37 cellular contexts compared by ENCODE assay signal in genomic region chr2:196445991-196446390, GRCh38.
DNase-seq lines count a peak whose midpoint lies in the region; ATAC-seq, FAIRE-seq and TF ChIP-seq lines count a peak whose summit lies in the region.
"Had no signal": no experiment of that assay in that cellular context is flagged by ENCODE, and none has a peak within 500 bp of the region (broad histone marks: within the 10 kb centered on the region; RNA-seq: fewer than 3 reads in every experiment).

No MANE protein-coding gene starts in this region.

- H3K27me3 Mint-ChIP-seq in T-cell: peaks cover 4 to 5% of the 10 kb centered on the region in 2 donors

- no peak for FAIRE-seq in K562 (lab: Jason Lieb, UNC)
- FAIRE-seq in H1 (lab: Jason Lieb, UNC): no peak
- FAIRE-seq: A204.1, A549, D721Med had no signal

- H2AFZ ChIP-seq in Karpas-422 (ENCODE audit: low read length): no peak overlapping the region
- H2AFZ ChIP-seq in K562 (ENCODE audit: low read depth, low read length): no peak overlapping the region
- no peak overlapping the region for H2AFZ ChIP-seq in H1 (ENCODE audit: low read length)
- no peak overlapping the region for H2AFZ ChIP-seq in mammary epithelial cell (ENCODE audit: low read depth, low read length)

- H3K4me1 Mint-ChIP-seq in T-cell: no peaks in the 10 kb centered on the region
- H3K4me1 Mint-ChIP-seq: B cell; CD14-positive monocyte; CD4-positive, alpha-beta memory T cell; CD4-positive, CD25-positive, alpha-beta regulatory T cell; CD8-positive, alpha-beta memory T cell had no signal

- H3K27me3 ChIP-seq in Karpas-422 (ENCODE audit: low read length) (no peaks in the 10 kb centered on the region), K562 (ENCODE audit: control insufficient read depth in 2 of 2, insufficient read depth in 2 of 2, low read length in 2 of 2) (no peaks in the 10 kb centered on the region), H1 (replicated peaks in 1 of 4; ENCODE audit: control insufficient read depth in 3 of 4, extremely low read depth in 1 of 4, insufficient read depth in 3 of 4, low read length in 3 of 4) (no peaks in the 10 kb centered on the region), mammary epithelial cell (ENCODE audit: insufficient read depth, low read length) (peaks cover 3% of the 10 kb centered on the region), stomach (no peaks in the 10 kb centered on the region)
- H3K27me3 ChIP-seq: BE2C; BLaER1; BLaER1 treated with 17β-estradiol and CSF1 and Interleukin-3, amounts not matched to agents 10 nM and 100 nM had no signal

- H2BK120ac ChIP-seq in H1 (replicated peaks; ENCODE audit: low read depth, low read length): no peak overlapping the region

- intact Hi-C loops in K562 (cut with micrococcal nuclease) (no loop called here), mammary epithelial cell (cut with micrococcal nuclease) (no loop called here), stomach (cut with DNase I; ENCODE audit: low total_unique reads) (no loop called here)

- no peaks in the 10 kb centered on the region for H3K9me2 ChIP-seq in Karpas-422 (replicated peaks; ENCODE audit: insufficient read depth, low read length)

- no peak overlapping the region for H3K27ac ChIP-seq in HEK293 (ENCODE audit: extremely low read depth, low read depth, low read length)
- H3K27ac ChIP-seq in Karpas-422 (ENCODE audit: low read length): no peak overlapping the region
- no peak overlapping the region for H3K27ac ChIP-seq in K562 (ENCODE audit: extremely low read depth, low read depth, low read length)
- H3K27ac ChIP-seq in H1 (ENCODE audit: low read depth, low read length): no peak overlapping the region
- no peak overlapping the region for H3K27ac ChIP-seq in mammary epithelial cell (ENCODE audit: insufficient read depth, low read depth, low read length)
- H3K27ac ChIP-seq in stomach: no peak overlapping the region
- H3K27ac ChIP-seq: 22Rv1; A549; BLaER1; BLaER1 treated with 17β-estradiol and CSF1 and Interleukin-3, amounts not matched to agents 10 nM and 100 nM; C4-2B had no signal

- H4K8ac ChIP-seq in H1 (ENCODE audit: extremely low read depth, insufficient read depth, low read length): no peak overlapping the region

- H4K20me1 ChIP-seq in Karpas-422 (ENCODE audit: insufficient read depth, low read depth, low read length): no peaks in the 10 kb centered on the region
- H4K20me1 ChIP-seq in K562 (replicated peaks; ENCODE audit: control insufficient read depth, insufficient read depth, low read length): no peaks in the 10 kb centered on the region
- H4K20me1 ChIP-seq in H1 (replicated peaks in 1 of 2; ENCODE audit: control insufficient read depth in 1 of 2, insufficient read depth in 2 of 2, low read length in 2 of 2): no peaks in the 10 kb centered on the region
- no peaks in the 10 kb centered on the region for H4K20me1 ChIP-seq in mammary epithelial cell (ENCODE audit: insufficient read depth, low read length)
- H4K20me1 ChIP-seq: BLaER1; BLaER1 treated with 17β-estradiol and CSF1 and Interleukin-3, amounts not matched to agents 10 nM and 100 nM had no signal

- H3K4me2 ChIP-seq in Karpas-422 (ENCODE audit: low read depth, low read length, poor library complexity, severe bottlenecking) (no peak overlapping the region), K562 (ENCODE audit: insufficient read depth, low read length) (no peak overlapping the region), H1 (ENCODE audit: insufficient read depth in 1 of 2, low read depth in 2 of 2, low read length in 2 of 2) (no peak overlapping the region), mammary epithelial cell (ENCODE audit: insufficient read depth, low read depth, low read length) (no peak overlapping the region)
- H3K4me2 ChIP-seq: A549; BLaER1; BLaER1 treated with 17β-estradiol and CSF1 and Interleukin-3, amounts not matched to agents 10 nM and 100 nM had no signal

- TF ChIP-seq CTCF in HEK293 (tag by site-specific recombination; IDR thresholded peaks at IDR 0.05) (no peak), K562 (IDR thresholded peaks at IDR 0.05 in 2 of 3, conservative IDR thresholded peaks at IDR 0.05 in 1 of 3; ENCODE audit: insufficient read depth in 2 of 3, low read depth in 1 of 3, low read length in 3 of 3) (no peak), H1 (IDR thresholded peaks at IDR 0.05; ENCODE audit: control extremely low read depth in 1 of 3, insufficient read depth in 1 of 3, low read depth in 1 of 3, low read length in 3 of 3) (no peak), mammary epithelial cell (conservative IDR thresholded peaks at IDR 0.05 in 1 of 2, IDR thresholded peaks at IDR 0.05 in 1 of 2; ENCODE audit: extremely low read depth in 1 of 2, insufficient read depth in 1 of 2, low read depth in 1 of 2, low read length in 2 of 2) (no peak), stomach (IDR thresholded peaks at IDR 0.05) (no peak)

- 8% methylated on average over 1 of the region's 1 CpG for WGBS in K562 (ENCODE audit: insufficient coverage, low coverage, missing lambda C conversion rate)
- WGBS in H1 (ENCODE audit: extremely low coverage in 1 of 2, insufficient coverage in 1 of 2, insufficient read length in 1 of 2, insufficient replicate concordance in 2 of 2, low coverage in 1 of 2, low lambda C conversion rate in 2 of 2, missing lambda C conversion rate in 1 of 2), 2 experiments: 100% methylated on average over 1 of the region's 1 CpG; no CpG with 5 or more reads in 1 of the 2 experiments
- WGBS in mammary epithelial cell (ENCODE audit: low coverage, missing lambda C conversion rate): 75% methylated on average over 1 of the region's 1 CpG
- WGBS in stomach, 5 donors: 93 to 100% (median 100%) methylated on average over 1 of the region's 1 CpG

- H3K4me3 Mint-ChIP-seq in T-cell: no peak overlapping the region
- H3K4me3 Mint-ChIP-seq: B cell; CD4-positive, alpha-beta T cell; CD4-positive, CD25-positive, alpha-beta regulatory T cell; CD8-positive, alpha-beta memory T cell; CD8-positive, alpha-beta T cell had no signal

- POLR2A ChIA-PET in HEK293 (lab: Yijun Ruan, JAX): no interaction called here
- POLR2A ChIA-PET in K562 (lab: Yijun Ruan, JAX): no interaction called here
- POLR2A ChIA-PET in H1 (lab: Charles Lee; ENCODE audit: partially characterized antibody): no interaction called here
- POLR2A ChIA-PET in T-cell (lab: Charles Lee): no interaction called here

- H3K9me3 ChIP-seq in HEK293 (ENCODE audit: control insufficient read depth, insufficient read depth, low read depth, low read length) (no peaks in the 10 kb centered on the region), Karpas-422 (ENCODE audit: low read length) (no peaks in the 10 kb centered on the region), K562 (replicated peaks; ENCODE audit: control insufficient read depth, insufficient read depth, low read depth, low read length) (no peaks in the 10 kb centered on the region), H1 (ENCODE audit: insufficient read depth in 2 of 2, low read depth in 1 of 2, low read length in 1 of 2) (no peaks in the 10 kb centered on the region), mammary epithelial cell (replicated peaks; ENCODE audit: insufficient read depth, low read length) (no peaks in the 10 kb centered on the region), stomach (no peaks in the 10 kb centered on the region)
- H3K9me3 ChIP-seq: A549, BE2C, BLaER1, Caco-2 had no signal

- no peak overlapping the region for H2AK5ac ChIP-seq in H1 (ENCODE audit: low read depth, low read length)

- no peak overlapping the region for H3K9ac ChIP-seq in Karpas-422 (ENCODE audit: low read length)
- no peak overlapping the region for H3K9ac ChIP-seq in K562 (ENCODE audit: insufficient read depth in 1 of 2, low read depth in 2 of 2, low read length in 2 of 2)
- H3K9ac ChIP-seq in H1 (replicated peaks in 1 of 4; ENCODE audit: extremely low read depth in 1 of 4, low read depth in 3 of 4, low read length in 3 of 4): no peak overlapping the region
- no peak overlapping the region for H3K9ac ChIP-seq in mammary epithelial cell (ENCODE audit: insufficient read depth, low read length)
- H3K9ac ChIP-seq: BLaER1; BLaER1 treated with 17β-estradiol and CSF1 and Interleukin-3, amounts not matched to agents 10 nM and 100 nM had no signal

- no peaks in the 10 kb centered on the region for H3K79me2 ChIP-seq in Karpas-422 (ENCODE audit: low read length)
- H3K79me2 ChIP-seq in K562 (ENCODE audit: control insufficient read depth, insufficient read depth, low read length): no peaks in the 10 kb centered on the region
- H3K79me2 ChIP-seq in H1 (ENCODE audit: control insufficient read depth in 1 of 2, insufficient read depth in 2 of 2, low read length in 2 of 2): no peaks in the 10 kb centered on the region
- H3K79me2 ChIP-seq in mammary epithelial cell (ENCODE audit: insufficient read depth, low read length): no peaks in the 10 kb centered on the region

- no peak overlapping the region for H4K91ac ChIP-seq in H1 (replicated peaks; ENCODE audit: insufficient read length, low read length)

- H3K9me1 ChIP-seq in K562 (ENCODE audit: control insufficient read depth, insufficient read depth, low read length): no peaks in the 10 kb centered on the region

- dilution Hi-C loops in mammary epithelial cell (cut with HindIII; ENCODE audit: low sequenced_read_pairs): no loop called here

- H3K4me3 ChIP-seq in HEK293 (ENCODE audit: low read depth, low read length): no peak overlapping the region
- no peak overlapping the region for H3K4me3 ChIP-seq in Karpas-422 (ENCODE audit: low read length)
- no peak overlapping the region for H3K4me3 ChIP-seq in K562
- H3K4me3 ChIP-seq in H1 (ENCODE audit: extremely low read depth in 1 of 4, insufficient read depth in 2 of 4, low read depth in 3 of 4, low read length in 4 of 4): no peak overlapping the region
- no peak overlapping the region for H3K4me3 ChIP-seq in mammary epithelial cell (replicated peaks in 1 of 3; ENCODE audit: insufficient read depth in 1 of 3, low read depth in 2 of 3, low read length in 3 of 3)
- no peak overlapping the region for H3K4me3 ChIP-seq in stomach
- H3K4me3 ChIP-seq: A549; BLaER1; BLaER1 treated with 17β-estradiol and CSF1 and Interleukin-3, amounts not matched to agents 10 nM and 100 nM had no signal

- H3K23me2 ChIP-seq in H1 (ENCODE audit: low read depth, low read length): no peaks in the 10 kb centered on the region

- no peak overlapping the region for H3K23ac ChIP-seq in H1 (ENCODE audit: insufficient read length)

- no peak for ATAC-seq in K562
- no peak for ATAC-seq in GM19023 (IDR thresholded peaks at IDR 0.05; ENCODE audit: unreplicated experiment)
- no peak for ATAC-seq in T-cell (replicated peaks in 1 of 4)
- ATAC-seq: A549; CD8-positive, alpha-beta T cell had no signal

- no peak overlapping the region for H3K18ac ChIP-seq in H1 (ENCODE audit: extremely low read depth, low read length)

- no peak overlapping the region for H4K5ac ChIP-seq in H1 (ENCODE audit: insufficient read length, low read depth, low read length)

- H3K9me3 Mint-ChIP-seq in T-cell: no peaks in the 10 kb centered on the region
- H3K9me3 Mint-ChIP-seq: CD14-positive monocyte; CD4-positive, alpha-beta T cell had no signal

- H3K79me1 ChIP-seq in H1 (ENCODE audit: low read depth, low read length): no peaks in the 10 kb centered on the region

- H3K56ac ChIP-seq in H1 (replicated peaks; ENCODE audit: insufficient read length, low read depth, low read length): no peak overlapping the region

- H3K4ac ChIP-seq in H1 (replicated peaks; ENCODE audit: insufficient read length, low read depth, low read length): no peak overlapping the region

- H2BK15ac ChIP-seq in H1 (ENCODE audit: low read length): no peak overlapping the region

- DNase-seq in Karpas-422 (peak; percentile 28), K562 (ENCODE audit: extremely low read depth in 1 of 4, low spot score in 3 of 4) (no peak), H1 (ENCODE audit: low read depth in 1 of 2, low spot score in 2 of 2) (no peak), mammary epithelial cell (no peak), stomach (no peak), T-cell (no peak)
- DNase-seq: 8988T; ACHN; AML-193; BE2C; C1 segment of cervical spinal cord; Caco-2; Calu3; CD4-positive, alpha-beta memory T cell; CD4-positive, alpha-beta T cell; CD4-positive, CD25-positive, alpha-beta regulatory T cell; CD8-positive, alpha-beta memory T cell; CD8-positive, alpha-beta T cell; COR-L47; DMS 273 treated with DMSO at 0.1 percent for 48 hours; DMS153; DMS53; DMS79; DMS79 treated with DMSO at 0.1 percent for 48 hours; DND-41; EL had no signal

- no TSS peak for BruUV-seq in K562 (replicated peaks; lab: Mats Ljungman, UMichigan)
- BruUV-seq in mammary epithelial cell (replicated peaks; lab: Mats Ljungman, UMichigan): no TSS peak

- H2BK20ac ChIP-seq in H1 (ENCODE audit: low read length): no peak overlapping the region

- H3K36me3 Mint-ChIP-seq in T-cell: no peaks in the 10 kb centered on the region
- H3K36me3 Mint-ChIP-seq: CD14-positive monocyte; CD4-positive, alpha-beta memory T cell; CD4-positive, CD25-positive, alpha-beta regulatory T cell; CD8-positive, alpha-beta memory T cell; CD8-positive, alpha-beta T cell had no signal

- H3K27ac Mint-ChIP-seq in T-cell: no peak overlapping the region
- H3K27ac Mint-ChIP-seq: B cell; CD14-positive monocyte; CD4-positive, alpha-beta T cell; CD4-positive, CD25-positive, alpha-beta regulatory T cell; CD8-positive, alpha-beta memory T cell; CD8-positive, alpha-beta T cell had no signal

- H2BK5ac ChIP-seq in H1 (ENCODE audit: low read depth, low read length): no peak overlapping the region

- CTCF ChIA-PET in HEK293 (lab: Yijun Ruan, JAX) (interaction anchor here (2.6 kb wide), 1 partner anchor 8 kb away, joined by 10 read pairs; no protein-coding TSS in a partner anchor), K562 (lab: Yijun Ruan, JAX; ENCODE audit: low intra/inter-chr PET ratio) (no interaction called here), H1 (lab: Charles Lee; ENCODE audit: partially characterized antibody) (interaction anchor here (3.5 kb wide), 1 partner anchor 8 kb away, joined by 14 read pairs; no protein-coding TSS in a partner anchor), mammary epithelial cell (lab: Charles Lee; ENCODE audit: low non-redundant PET) (no interaction called here), T-cell (lab: Charles Lee) (interaction anchor here in 1 of 2 donors (1.2 kb wide), 1 partner anchor 96 kb away, joined by 3 read pairs; no protein-coding TSS in a partner anchor)

- no peaks in the 10 kb centered on the region for H3K36me3 ChIP-seq in HEK293 (ENCODE audit: control insufficient read depth in 2 of 2, insufficient read depth in 1 of 2, low read length in 2 of 2)
- H3K36me3 ChIP-seq in Karpas-422 (ENCODE audit: insufficient read depth, low read length): no peaks in the 10 kb centered on the region
- H3K36me3 ChIP-seq in K562 (ENCODE audit: control insufficient read depth, insufficient read depth, low read length): no peaks in the 10 kb centered on the region
- H3K36me3 ChIP-seq in H1 (ENCODE audit: control insufficient read depth in 2 of 4, insufficient read depth in 4 of 4, low read length in 3 of 4): no peaks in the 10 kb centered on the region
- H3K36me3 ChIP-seq in mammary epithelial cell (ENCODE audit: insufficient read depth, low read length): no peaks in the 10 kb centered on the region
- no peaks in the 10 kb centered on the region for H3K36me3 ChIP-seq in stomach
- H3K36me3 ChIP-seq: BE2C; BLaER1; BLaER1 treated with 17β-estradiol and CSF1 and Interleukin-3, amounts not matched to agents 10 nM and 100 nM had no signal

- TF ChIP-seq EP300 in K562 (IDR thresholded peaks at IDR 0.05; ENCODE audit: low read length): no peak
- no peak for TF ChIP-seq EP300 in H1 (IDR thresholded peaks at IDR 0.05; ENCODE audit: borderline replicate concordance in 1 of 2, low read depth in 2 of 2, low read length in 2 of 2)
- no peak for TF ChIP-seq EP300 in stomach (IDR thresholded peaks at IDR 0.05)

- H2BK12ac ChIP-seq in H1 (ENCODE audit: low read depth, low read length): no peak overlapping the region

- no peak overlapping the region for H3K14ac ChIP-seq in H1 (ENCODE audit: insufficient read length)

- no peak for TF ChIP-seq POLR2A in K562 (conservative IDR thresholded peaks at IDR 0.05)
- TF ChIP-seq POLR2A in H1 (IDR thresholded peaks at IDR 0.05; ENCODE audit: control extremely low read depth in 1 of 2, low read depth in 2 of 2, low read length in 2 of 2): no peak
- TF ChIP-seq POLR2A in stomach (IDR thresholded peaks at IDR 0.05): no peak

- no peak for TF ChIP-seq RAD21 in K562 (CRISPR knock-in tag; conservative IDR thresholded peaks at IDR 0.05 in 1 of 2, IDR thresholded peaks at IDR 0.05 in 1 of 2)
- no peak for TF ChIP-seq RAD21 in H1 (IDR thresholded peaks at IDR 0.05 in 1 of 2, conservative IDR thresholded peaks at IDR 0.05 in 1 of 2; ENCODE audit: low read depth in 2 of 2, low read length in 2 of 2)

- H3K4me1 ChIP-seq in HEK293 (ENCODE audit: control insufficient read depth, insufficient read depth, low read length): no peaks in the 10 kb centered on the region
- peaks cover 3% of the 10 kb centered on the region; the same call in 1 of the 2 replicates for H3K4me1 ChIP-seq in Karpas-422 (ENCODE audit: low read length)
- H3K4me1 ChIP-seq in K562 (replicated peaks in 1 of 2; ENCODE audit: control insufficient read depth in 2 of 2, insufficient read depth in 2 of 2, low read length in 2 of 2): no peaks in the 10 kb centered on the region
- no peaks in the 10 kb centered on the region for H3K4me1 ChIP-seq in H1 (replicated peaks in 1 of 4; ENCODE audit: control insufficient read depth in 3 of 4, insufficient read depth in 4 of 4, low read length in 3 of 4)
- no peaks in the 10 kb centered on the region for H3K4me1 ChIP-seq in mammary epithelial cell (ENCODE audit: insufficient read depth, low read length)
- H3K4me1 ChIP-seq in stomach: no peaks in the 10 kb centered on the region
- H3K4me1 ChIP-seq: A549; BE2C; BLaER1; BLaER1 treated with 17β-estradiol and CSF1 and Interleukin-3, amounts not matched to agents 10 nM and 100 nM; Caco-2 had no signal

- in situ Hi-C loops in K562 (cut with MboI) (no loop called here), mammary epithelial cell (cut with MboI; ENCODE audit: low sequenced_read_pairs in 2 of 2) (no loop called here)

Comparison
In these comparisons a context has a peak if more than half of its experiments do, and no peak if none do; other contexts are left out.
1. CTCF ChIA-PET loops: an anchor here in HEK293 (2.6 kb wide) and H1 (3.5 kb wide); none called in K562 and mammary epithelial cell.